ENCODE assay signal across 16 cellular contexts in genomic region chr2:198084136-198084535, GRCh38.
A peak's percentile ranks its signal among the peaks of the same experiment; 100 is the strongest.
DNase-seq lines count a peak whose midpoint lies in the region; ATAC-seq and TF ChIP-seq lines count a peak whose summit lies in the region.
"Had no signal": no experiment of that assay in that cellular context is flagged by ENCODE, and none has a peak within 500 bp of the region (broad histone marks: within the 10 kb centered on the region; RNA-seq: fewer than 3 reads in every experiment).

No MANE protein-coding gene starts in this region.

- H3K4me3 ChIP-seq in adrenal gland: no peak overlapping the region
- H3K4me3 ChIP-seq: HAP-1 had no signal

- H3K27ac ChIP-seq in adrenal gland: no peak overlapping the region

- H3K4me1 Mint-ChIP-seq in endothelial cell (ENCODE audit: unreplicated experiment): no peaks in the 10 kb centered on the region

- H3K9me3 Mint-ChIP-seq in endothelial cell (ENCODE audit: unreplicated experiment): no peaks in the 10 kb centered on the region

- no peak for TF ChIP-seq CTCF in endothelial cell (IDR thresholded peaks at IDR 0.05; ENCODE audit: unreplicated experiment)
- TF ChIP-seq CTCF in adrenal gland (IDR thresholded peaks at IDR 0.05): no peak

- no peak for TF ChIP-seq POLR2A in adrenal gland (IDR thresholded peaks at IDR 0.05)

- peaks cover 0 to 6% (median 0%) of the 10 kb centered on the region in 3 donors for H3K9me3 ChIP-seq in adrenal gland (replicated peaks in 1 of 3)
- H3K9me3 ChIP-seq: HAP-1 had no signal

- WGBS in adrenal gland, 4 donors: 92 to 98% (median 95%) methylated on average over 6 of the region's 6 CpGs

- no peaks in the 10 kb centered on the region for H3K36me3 ChIP-seq in adrenal gland (replicated peaks in 1 of 2)
- H3K36me3 ChIP-seq: HAP-1 had no signal

- H3K4me3 Mint-ChIP-seq in endothelial cell (ENCODE audit: unreplicated experiment): peak overlapping the region; percentile 0
- H3K4me3 Mint-ChIP-seq: CD4-positive, alpha-beta memory T cell; HFFc6 had no signal

- peaks cover 13% of the 10 kb centered on the region for H3K36me3 Mint-ChIP-seq in endothelial cell (ENCODE audit: low read depth, unreplicated experiment)

- H3K27ac Mint-ChIP-seq in endothelial cell (ENCODE audit: unreplicated experiment): no peak overlapping the region
- H3K27ac Mint-ChIP-seq: HFFc6 had no signal

- H3K27me3 ChIP-seq in adrenal gland: no peaks in the 10 kb centered on the region

- no peak for ATAC-seq in Right ventricle myocardium inferior
- ATAC-seq in stimulated activated naive CD8-positive, alpha-beta T cell treated with anti-CD3 and anti-CD28 coated beads, Interleukin-15, Interleukin-2, amounts not matched to agents 100 U/mL and 50 U/mL, for 24 hours: no peak

- no peaks in the 10 kb centered on the region for H3K27me3 Mint-ChIP-seq in endothelial cell (ENCODE audit: unreplicated experiment)
- H3K27me3 Mint-ChIP-seq: CD4-positive, alpha-beta memory T cell had no signal

- no peaks in the 10 kb centered on the region for H3K4me1 ChIP-seq in adrenal gland (replicated peaks in 1 of 2)
- H3K4me1 ChIP-seq: HAP-1 had no signal

- intact Hi-C loops in Right ventricle myocardium inferior (cut with DNase I) (no loop called here), adrenal gland (cut with DNase I) (no loop called here)

- no peak for DNase-seq in endothelial cell (ENCODE audit: low spot score)
- DNase-seq in kidney tubule cell (ENCODE audit: low spot score): peak; percentile 13
- peak; percentile 51 for DNase-seq in renal cortical epithelial cell (ENCODE audit: low read depth)
- no peak for DNase-seq in Right ventricle myocardium inferior (ENCODE audit: missing footprints)
- no peak for DNase-seq in adrenal gland
- DNase-seq in stimulated activated naive CD8-positive, alpha-beta T cell treated with anti-CD3 and anti-CD28 coated beads, Interleukin-15, Interleukin-2, amounts not matched to agents 100 U/mL and 50 U/mL, for 24 hours: no peak
- DNase-seq: C1 segment of cervical spinal cord, Calu3, COR-L47, DMS53, DMS79 treated with DMSO at 0.1 percent for 48 hours, GF-D8, GOT3, HFFc6 had no signal

Comparison
In these comparisons a context has a peak if more than half of its experiments do, and no peak if none do; other contexts are left out.
1. DNase-seq: peak in kidney tubule cell (single experiment) and renal cortical epithelial cell (single experiment); none in endothelial cell (single experiment), Right ventricle myocardium inferior (single experiment), adrenal gland (0 of 7) and stimulated activated naive CD8-positive, alpha-beta T cell treated with anti-CD3 and anti-CD28 coated beads, Interleukin-15, Interleukin-2, amounts not matched to agents 100 U/mL and 50 U/mL, for 24 hours (single experiment).